1 cellular context compared by ENCODE assay signal in the genomic region with DNA sequence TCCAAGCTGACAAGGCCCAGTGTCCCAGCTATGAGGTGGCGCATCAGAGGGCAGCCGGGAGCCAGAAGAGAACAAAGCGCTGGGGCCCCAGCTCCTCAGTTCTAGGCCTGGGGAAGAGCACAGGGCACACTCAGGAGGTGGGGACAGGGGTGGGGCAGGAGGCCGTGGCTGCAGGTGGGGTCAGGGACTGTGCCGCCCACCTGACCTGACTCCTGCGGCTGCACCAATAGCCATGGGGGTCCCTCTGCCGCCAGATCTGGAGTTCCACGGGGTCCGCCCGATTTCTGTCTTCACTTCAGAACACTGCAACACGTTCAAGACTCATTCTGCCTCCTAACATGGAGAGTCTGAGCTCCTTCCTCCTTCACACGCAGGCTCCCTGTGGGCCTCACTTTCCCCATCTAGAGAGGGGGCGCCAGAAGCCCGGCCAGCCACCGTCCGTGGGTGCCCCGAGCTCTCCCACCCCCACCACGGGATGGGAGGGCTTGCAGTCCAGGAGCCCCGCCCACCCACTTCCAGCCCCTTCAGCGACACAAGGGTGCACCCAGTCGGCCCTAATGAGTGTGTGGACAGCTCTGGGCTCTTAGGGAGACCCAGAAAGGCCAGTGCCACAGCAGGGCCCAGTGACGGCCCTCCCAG.
TF ChIP-seq lines count a peak whose summit lies in the region.

No MANE protein-coding gene starts in this region.

TF ChIP-seq in GM23338, 12 proteins besides CTCF, POLR2A, EP300 and RAD21 (continued from another document):
- TF ChIP-seq, protein P1, sequence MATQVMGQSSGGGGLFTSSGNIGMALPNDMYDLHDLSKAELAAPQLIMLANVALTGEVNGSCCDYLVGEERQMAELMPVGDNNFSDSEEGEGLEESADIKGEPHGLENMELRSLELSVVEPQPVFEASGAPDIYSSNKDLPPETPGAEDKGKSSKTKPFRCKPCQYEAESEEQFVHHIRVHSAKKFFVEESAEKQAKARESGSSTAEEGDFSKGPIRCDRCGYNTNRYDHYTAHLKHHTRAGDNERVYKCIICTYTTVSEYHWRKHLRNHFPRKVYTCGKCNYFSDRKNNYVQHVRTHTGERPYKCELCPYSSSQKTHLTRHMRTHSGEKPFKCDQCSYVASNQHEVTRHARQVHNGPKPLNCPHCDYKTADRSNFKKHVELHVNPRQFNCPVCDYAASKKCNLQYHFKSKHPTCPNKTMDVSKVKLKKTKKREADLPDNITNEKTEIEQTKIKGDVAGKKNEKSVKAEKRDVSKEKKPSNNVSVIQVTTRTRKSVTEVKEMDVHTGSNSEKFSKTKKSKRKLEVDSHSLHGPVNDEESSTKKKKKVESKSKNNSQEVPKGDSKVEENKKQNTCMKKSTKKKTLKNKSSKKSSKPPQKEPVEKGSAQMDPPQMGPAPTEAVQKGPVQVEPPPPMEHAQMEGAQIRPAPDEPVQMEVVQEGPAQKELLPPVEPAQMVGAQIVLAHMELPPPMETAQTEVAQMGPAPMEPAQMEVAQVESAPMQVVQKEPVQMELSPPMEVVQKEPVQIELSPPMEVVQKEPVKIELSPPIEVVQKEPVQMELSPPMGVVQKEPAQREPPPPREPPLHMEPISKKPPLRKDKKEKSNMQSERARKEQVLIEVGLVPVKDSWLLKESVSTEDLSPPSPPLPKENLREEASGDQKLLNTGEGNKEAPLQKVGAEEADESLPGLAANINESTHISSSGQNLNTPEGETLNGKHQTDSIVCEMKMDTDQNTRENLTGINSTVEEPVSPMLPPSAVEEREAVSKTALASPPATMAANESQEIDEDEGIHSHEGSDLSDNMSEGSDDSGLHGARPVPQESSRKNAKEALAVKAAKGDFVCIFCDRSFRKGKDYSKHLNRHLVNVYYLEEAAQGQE (IDR thresholded peaks at IDR 0.05; ENCODE audit: unreplicated experiment): no peak
- TF ChIP-seq EZH2 (IDR thresholded peaks at IDR 0.05; ENCODE audit: low read depth, unreplicated experiment): no peak
- TF ChIP-seq EZH2phosphoT487 (IDR thresholded peaks at IDR 0.05; ENCODE audit: unreplicated experiment): no peak
